30 cellular contexts compared by ENCODE assay signal in the genomic region with DNA sequence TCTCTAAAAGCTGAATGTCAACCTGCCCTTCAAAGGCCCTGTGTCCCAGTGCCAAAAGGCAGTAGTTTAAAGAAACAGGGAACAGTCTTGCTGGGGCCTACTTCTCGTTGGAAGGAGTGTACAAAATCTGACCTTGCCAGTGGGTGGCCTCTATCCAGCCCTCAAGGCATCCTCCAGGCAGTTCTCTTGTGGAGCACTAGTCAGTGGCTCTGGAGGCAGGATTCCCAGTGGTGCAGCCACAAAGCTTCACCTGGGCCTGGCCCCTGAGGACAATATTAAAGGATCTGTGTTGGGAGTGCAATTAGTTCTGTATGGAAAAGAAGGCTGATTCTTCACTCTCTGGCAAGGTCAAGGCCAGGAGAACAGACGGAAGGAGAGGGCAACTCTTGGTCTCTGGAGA.
"Had no signal": no experiment of that assay in that cellular context is flagged by ENCODE, and none has a peak within 500 bp of the region (broad histone marks: within the 10 kb centered on the region; RNA-seq: fewer than 3 reads in every experiment).

No MANE protein-coding gene starts in this region.

- DNase-seq: activated effector memory CD4-positive, alpha-beta T cell treated with anti-CD3 and anti-CD28 coated beads, Interleukin-2, amount 50 U/mL, for 16 hours; activated effector memory CD4-positive, alpha-beta T cell treated with Interleukin-2 at 50 U/mL for 16 hours; activated gamma-delta T cell; activated gamma-delta T cell treated with Interleukin-2 at 50 U/mL for 16 hours; activated naive CD4-positive, alpha-beta T cell; activated naive CD4-positive, alpha-beta T cell treated with anti-CD3 and anti-CD28 coated beads for 36 hours; activated naive CD4-positive, alpha-beta T cell treated with anti-CD3 and anti-CD28 coated beads, Interleukin-2, amount 10 ng/mL, durations not matched to agents 7 days and 5 days; activated naive CD4-positive, alpha-beta T cell treated with anti-CD3 and anti-CD28 coated beads, Interleukin-2, amount 50 U/mL, for 16 hours; activated naive CD4-positive, alpha-beta T cell treated with Interleukin-2 at 50 U/mL for 16 hours; activated naive CD8-positive, alpha-beta T cell treated with anti-CD3 and anti-CD28 coated beads for 36 hours; activated naive CD8-positive, alpha-beta T cell treated with anti-CD3 and anti-CD28 coated beads, Interleukin-2, amount 10 ng/mL, durations not matched to agents 7 days and 5 days; activated naive CD8-positive, alpha-beta T cell treated with anti-CD3 and anti-CD28 coated beads, Interleukin-2, amount 50 U/mL, for 24 hours; activated T-cell treated with anti-CD3 and anti-CD28 coated beads, Interleukin-2, amount 50 U/mL, for 1 hour; activated T-cell treated with anti-CD3 and anti-CD28 coated beads, Interleukin-2, amount 50 U/mL, for 24 hours; activated T-cell treated with anti-CD3 and anti-CD28 coated beads, Interleukin-2, amount 50 U/mL, for 4 hours; activated T-cell treated with anti-CD3 and anti-CD28 coated beads, Interleukin-2, amount 50 U/mL, for 48 hours; activated T-cell treated with anti-CD3 and anti-CD28 coated beads, Interleukin-2, amount 50 U/mL, for 72 hours; adrenal gland; amniotic stem cell; amygdala; anterior cingulate cortex; aorta; body of pancreas; brain microvascular endothelial cell; caudate nucleus; central memory CD4-positive, alpha-beta T cell; cerebellar nuclear complex had no signal

- H3K9me3 ChIP-seq: adrenal gland, ascending aorta, body of pancreas, breast epithelium had no signal

- H3K27me3 ChIP-seq: adrenal gland, ascending aorta, body of pancreas, brain microvascular endothelial cell, breast epithelium, cardiac muscle cell had no signal

- H3K4me3 ChIP-seq: adrenal gland, ascending aorta, body of pancreas, breast epithelium, cardiac muscle cell had no signal

- H3K4me1 ChIP-seq: adrenal gland, ascending aorta, body of pancreas, breast epithelium had no signal

- H3K36me3 ChIP-seq: adrenal gland, ascending aorta, brain microvascular endothelial cell, breast epithelium, cardiac muscle cell had no signal

- H3K27ac ChIP-seq: adrenal gland, ascending aorta, body of pancreas, brain microvascular endothelial cell, breast epithelium, cardiac muscle cell had no signal
